ENCODE assay signal across 18 cellular contexts in the genomic region with DNA sequence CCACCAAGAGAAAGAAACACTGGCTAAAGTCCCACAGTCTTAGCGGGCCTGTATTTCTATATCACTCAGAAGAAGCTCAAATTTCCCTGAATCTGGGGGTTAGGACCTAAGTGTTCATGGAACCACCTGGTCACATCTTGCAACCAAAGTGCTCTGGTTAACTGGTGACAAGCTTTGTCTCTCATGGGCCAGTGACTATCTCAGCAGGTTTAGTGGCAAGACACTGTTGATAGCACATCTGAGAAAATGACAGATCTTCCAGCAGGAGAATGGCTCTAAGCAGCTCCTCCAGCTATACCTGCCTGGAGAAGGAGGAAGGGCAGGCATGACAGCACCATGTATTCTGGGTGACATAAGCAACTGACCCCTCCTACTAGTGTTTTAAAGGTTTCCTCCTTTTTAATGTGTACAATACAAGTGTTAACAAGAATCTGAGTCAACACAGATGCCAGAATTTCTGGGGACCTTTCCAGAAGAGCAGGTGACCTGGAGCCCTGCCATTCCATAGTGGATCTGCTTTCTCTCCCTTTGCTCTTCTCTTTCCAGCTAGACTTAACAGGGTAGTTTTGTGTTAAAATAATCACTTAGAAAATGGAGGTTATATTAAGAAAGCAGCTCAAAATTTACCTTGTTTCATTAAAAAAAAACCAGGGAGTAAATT. TPM values are rescaled to one million over a fixed set of nuclear protein-coding genes. Genes with fewer than 3 reads are reported as not detected.
DNase-seq lines count a peak whose midpoint lies in the region; ATAC-seq and TF ChIP-seq lines count a peak whose summit lies in the region.
"Had no signal": no experiment of that assay in that cellular context is flagged by ENCODE, and none has a peak within 500 bp of the region (broad histone marks: within the 10 kb centered on the region; RNA-seq: fewer than 3 reads in every experiment).

No MANE protein-coding gene starts in this region.

- DNase-seq in NCI-H1092 (lab: John Stamatoyannopoulos, UW) (peak; percentile 74), NCI-H69 (lab: John Stamatoyannopoulos, UW) (peak; percentile 22), neuronal stem cell (ENCODE audit: low spot score) (no peak), Calu3 (no peak), T-helper 9 cell (no peak), smooth muscle cell (lab: John Stamatoyannopoulos, UW; ENCODE audit: unreplicated experiment) (no peak)
- DNase-seq: DMS 273 treated with DMSO at 0.1 percent for 48 hours, EL, NCI-H1417 treated with DMSO at 0.1 percent for 48 hours, NCI-H2081 treated with DMSO at 0.1 percent for 48 hours, NCI-H226, NCI-H82, Peyer's patch, SIG-M5 had no signal

- CTCF ChIA-PET in Calu3 (lab: Charles Lee) = no interaction called here

- H3K36me3 ChIP-seq in muscle layer of colon (ENCODE audit: insufficient read depth, low read length) = no peaks in the 10 kb centered on the region
- H3K36me3 ChIP-seq in neuronal stem cell (replicated peaks in 1 of 2; ENCODE audit: control insufficient read depth in 2 of 2, insufficient read depth in 2 of 2, low read length in 2 of 2) = no peaks in the 10 kb centered on the region
- no peaks in the 10 kb centered on the region for H3K36me3 ChIP-seq in smooth muscle cell (ENCODE audit: low read depth)
- H3K36me3 ChIP-seq: Peyer's patch had no signal

- no peak overlapping the region for H2AFZ ChIP-seq in neuronal stem cell (ENCODE audit: low read length)
- no peak overlapping the region for H2AFZ ChIP-seq in smooth muscle cell (ENCODE audit: low read depth)

- no peak overlapping the region for H3K4me2 ChIP-seq in neuronal stem cell (ENCODE audit: insufficient read depth, low read length, poor library complexity, severe bottlenecking)
- H3K4me2 ChIP-seq in smooth muscle cell = no peak overlapping the region

- H3K4me1 ChIP-seq in muscle layer of colon (ENCODE audit: insufficient read depth, low read length) (peaks cover 14% of the 10 kb centered on the region), neuronal stem cell (ENCODE audit: control insufficient read depth in 2 of 2, insufficient read depth in 1 of 2, low read depth in 1 of 2, low read length in 2 of 2) (no peaks in the 10 kb centered on the region), smooth muscle cell (ENCODE audit: low read depth) (no peaks in the 10 kb centered on the region)
- H3K4me1 ChIP-seq: Peyer's patch had no signal

- no peak overlapping the region for H2AK5ac ChIP-seq in neuronal stem cell (ENCODE audit: low read depth, low read length)

- H2BK12ac ChIP-seq in neuronal stem cell (ENCODE audit: low read length) = no peak overlapping the region

- no peaks in the 10 kb centered on the region for H3K79me1 ChIP-seq in neuronal stem cell (ENCODE audit: low read depth, low read length)

- no peak overlapping the region for H3K23ac ChIP-seq in neuronal stem cell (ENCODE audit: low read depth, low read length, poor library complexity)

- H3K4me3 Mint-ChIP-seq in Calu3 (ENCODE audit: low read depth, unreplicated experiment) = no peak overlapping the region

- no peak overlapping the region for H3K4ac ChIP-seq in neuronal stem cell (ENCODE audit: low read length)

- H3K4me1 Mint-ChIP-seq in Calu3 (ENCODE audit: low read depth, unreplicated experiment) = no peaks in the 10 kb centered on the region

- WGBS in neuronal stem cell (ENCODE audit: extremely low coverage in 2 of 2, insufficient read length in 2 of 2, insufficient replicate concordance in 1 of 2), 2 donors = no CpG with 5 or more reads among the region's 1 CpG
- 94% methylated on average over 1 of the region's 1 CpG for WGBS in smooth muscle cell (ENCODE audit: low lambda C conversion rate)

- no peaks in the 10 kb centered on the region for H4K20me1 ChIP-seq in smooth muscle cell (ENCODE audit: low read depth)

- H3K27me3 ChIP-seq in muscle layer of colon (ENCODE audit: control insufficient read depth in 1 of 2, insufficient read depth in 2 of 2, low read length in 2 of 2) (no peaks in the 10 kb centered on the region), neuronal stem cell (ENCODE audit: control insufficient read depth in 3 of 3, insufficient read depth in 3 of 3, low read depth in 1 of 3, low read length in 3 of 3) (no peaks in the 10 kb centered on the region), smooth muscle cell (ENCODE audit: low read depth) (no peaks in the 10 kb centered on the region)
- H3K27me3 ChIP-seq: Peyer's patch had no signal

- intact Hi-C loops in Calu3 (cut with micrococcal nuclease; ENCODE audit: unreplicated experiment) = no loop called here

- H4K8ac ChIP-seq in neuronal stem cell (ENCODE audit: low read depth, low read length) = no peak overlapping the region

- H3F3A ChIP-seq in smooth muscle cell (ENCODE audit: low read depth) = no peaks in the 10 kb centered on the region

- no peaks in the 10 kb centered on the region for H3K36me3 Mint-ChIP-seq in Calu3 (ENCODE audit: insufficient read depth, unreplicated experiment)

- ATAC-seq in esophagus mucosa = peak; percentile 78
- ATAC-seq: HepG2 had no signal

- H2BK120ac ChIP-seq in neuronal stem cell (ENCODE audit: low read depth, low read length) = no peak overlapping the region

- no peak overlapping the region for H2BK15ac ChIP-seq in neuronal stem cell (ENCODE audit: low read length)

- H3K9me3 ChIP-seq in muscle layer of colon (ENCODE audit: low read length) (no peaks in the 10 kb centered on the region), neuronal stem cell (replicated peaks in 1 of 2; ENCODE audit: control insufficient read depth in 2 of 2, insufficient read depth in 1 of 2, low read depth in 1 of 2, low read length in 2 of 2) (no peaks in the 10 kb centered on the region), smooth muscle cell (replicated peaks; ENCODE audit: low read depth) (no peaks in the 10 kb centered on the region)
- H3K9me3 ChIP-seq: Peyer's patch had no signal

- peak overlapping the region in 1 of 2 donors; percentile 22 for H3K4me3 ChIP-seq in muscle layer of colon (ENCODE audit: low read depth in 1 of 2, low read length in 2 of 2)
- no peak overlapping the region for H3K4me3 ChIP-seq in neuronal stem cell (ENCODE audit: low read length in 2 of 2)
- H3K4me3 ChIP-seq in smooth muscle cell = no peak overlapping the region
- H3K4me3 ChIP-seq: Peyer's patch had no signal

- no peak overlapping the region for H4K91ac ChIP-seq in neuronal stem cell (ENCODE audit: low read depth, low read length, poor library complexity)

- H2BK5ac ChIP-seq in neuronal stem cell (ENCODE audit: low read length) = no peak overlapping the region

- H3K18ac ChIP-seq in neuronal stem cell (ENCODE audit: low read length) = no peak overlapping the region

- no TSS peak for BruUV-seq in Calu3 (replicated peaks; lab: Mats Ljungman, UMichigan)

- no peak overlapping the region for H3K14ac ChIP-seq in neuronal stem cell (ENCODE audit: low read length)

- H3K27ac ChIP-seq in muscle layer of colon (ENCODE audit: low read depth, low read length) (peak overlapping the region; percentile 41), neuronal stem cell (replicated peaks; ENCODE audit: low read length) (no peak overlapping the region), smooth muscle cell (ENCODE audit: low read depth) (no peak overlapping the region)
- H3K27ac ChIP-seq: Peyer's patch had no signal

- H3K27ac Mint-ChIP-seq in Calu3 (ENCODE audit: unreplicated experiment) = no peak overlapping the region

- H3K9ac ChIP-seq in muscle layer of colon (ENCODE audit: low read length) = no peak overlapping the region
- H3K9ac ChIP-seq in neuronal stem cell (ENCODE audit: low read depth, low read length, poor library complexity) = no peak overlapping the region
- H3K9ac ChIP-seq in smooth muscle cell (ENCODE audit: low read depth) = no peak overlapping the region

- no peaks in the 10 kb centered on the region for H3K9me3 Mint-ChIP-seq in Calu3 (ENCODE audit: low read depth, unreplicated experiment)

- H3K79me2 ChIP-seq in smooth muscle cell (ENCODE audit: low read depth) = no peaks in the 10 kb centered on the region

- TF ChIP-seq CTCF in Calu3 (IDR thresholded peaks at IDR 0.05; ENCODE audit: unreplicated experiment) (no peak), smooth muscle cell (IDR thresholded peaks at IDR 0.05; ENCODE audit: borderline replicate concordance, insufficient read depth, poor library complexity, severe bottlenecking) (no peak)

- no peaks in the 10 kb centered on the region for H3K27me3 Mint-ChIP-seq in Calu3 (ENCODE audit: unreplicated experiment)

RNA-seq across cellular contexts. Expression of a gene that starts 17.3 kb away (rescaled TPM):
- total RNA-seq in esophagus mucosa (4.3 TPM), Calu3 (2022) (1.0 TPM in 1 of 2 replicates, not detected in the other), smooth muscle cell (not detected in 2 replicates)
- 0.17 TPM for polyA plus RNA-seq in neuronal stem cell (2013, experiment 1 of 2)
- 0.24 TPM for polyA plus RNA-seq in neuronal stem cell (2013, experiment 2 of 2)
- not detected in 2 replicates for polyA plus RNA-seq in smooth muscle cell
- total RNA-seq: HepG2, Peyer's patch had no signal
- polyA plus RNA-seq: BJ, HepG2 had no signal

Comparison
In these comparisons a context has a peak if more than half of its experiments do, and no peak if none do; other contexts are left out.
1. DNase-seq: peak in NCI-H1092 (single experiment) and NCI-H69 (single experiment); none in neuronal stem cell (single experiment), Calu3 (single experiment), T-helper 9 cell (single experiment) and smooth muscle cell (single experiment).